Comparison of ENCODE assay signal across 22 cellular contexts in genomic region chr1:243973169-243973568, GRCh38.
DNase-seq lines count a peak whose midpoint lies in the region; ATAC-seq and TF ChIP-seq lines count a peak whose summit lies in the region.
"Had no signal": no experiment of that assay in that cellular context is flagged by ENCODE, and none has a peak within 500 bp of the region (broad histone marks: within the 10 kb centered on the region; RNA-seq: fewer than 3 reads in every experiment).

No MANE protein-coding gene starts in this region.

- no peaks in the 10 kb centered on the region for H3K36me3 Mint-ChIP-seq in GM23338 (ENCODE audit: low read depth)
- H3K36me3 Mint-ChIP-seq in effector memory CD8-positive, alpha-beta T cell (ENCODE audit: insufficient read depth): no peaks in the 10 kb centered on the region
- H3K36me3 Mint-ChIP-seq: CD14-positive monocyte; CD8-positive, alpha-beta T cell had no signal

- in situ Hi-C loops in brain microvascular endothelial cell (cut with HindIII; ENCODE audit: low pct_ligation_motif_present, low sequenced_read_pairs): no loop called here

- no peaks in the 10 kb centered on the region for H3K9me3 Mint-ChIP-seq in GM23338
- H3K9me3 Mint-ChIP-seq in effector memory CD8-positive, alpha-beta T cell: no peaks in the 10 kb centered on the region
- H3K9me3 Mint-ChIP-seq: CD14-positive monocyte; CD8-positive, alpha-beta T cell had no signal

- 77 to 94% (median 88%) methylated on average over 4 of the region's 4 CpGs for WGBS in spleen, 5 donors

- TF ChIP-seq CTCF in AG04450 (IDR thresholded peaks at IDR 0.05; ENCODE audit: low read depth, low read length) (0 out of 2 replicates have a peak, but pooled peaks have one; percentile 13), GM23338 (conservative IDR thresholded peaks at IDR 0.05; ENCODE audit: low read depth in 2 of 2) (0 out of 4 replicates have a peak, but pooled peaks have one; percentile 6 to 8), brain microvascular endothelial cell (IDR thresholded peaks at IDR 0.05; ENCODE audit: low read depth, low read length, missing control alignments) (peak; percentile 15), spleen (IDR thresholded peaks at IDR 0.05 in 8 of 11, conservative IDR thresholded peaks at IDR 0.05 in 3 of 11) (no peak)

- no peaks in the 10 kb centered on the region for H3K9me2 ChIP-seq in GM23338 (ENCODE audit: insufficient read depth)

- H3K27ac Mint-ChIP-seq in GM23338: no peak overlapping the region
- H3K27ac Mint-ChIP-seq in effector memory CD8-positive, alpha-beta T cell: no peak overlapping the region
- H3K27ac Mint-ChIP-seq: B cell; CD14-positive monocyte; CD8-positive, alpha-beta T cell had no signal

- H3K4me1 ChIP-seq in GM23338 (ENCODE audit: insufficient read depth): peaks cover 12% of the 10 kb centered on the region
- H3K4me1 ChIP-seq in spleen: peaks cover 0 to 9% (median 0%) of the 10 kb centered on the region in 6 donors
- H3K4me1 ChIP-seq: HAP-1 had no signal

- H2AFZ ChIP-seq in GM23338: no peak overlapping the region

- CTCF ChIA-PET in AG04450 (lab: Charles Lee): interaction anchor here (0.5 kb wide), 1 partner anchor 283 kb away, joined by 5 read pairs; no protein-coding TSS in a partner anchor

- peaks cover 10% of the 10 kb centered on the region for H3K27me3 ChIP-seq in AG04450 (ENCODE audit: control insufficient read depth, insufficient read depth, low read length)
- H3K27me3 ChIP-seq in GM23338 (ENCODE audit: insufficient read depth): no peaks in the 10 kb centered on the region
- H3K27me3 ChIP-seq in brain microvascular endothelial cell (replicated peaks): no peaks in the 10 kb centered on the region
- H3K27me3 ChIP-seq in spleen (replicated peaks in 1 of 7): peaks cover 0 to 15% (median 0%) of the 10 kb centered on the region in 7 donors

- H3K4me3 ChIP-seq in AG04450 (ENCODE audit: low read depth, low read length) (no peak overlapping the region), GM23338 (no peak overlapping the region), brain microvascular endothelial cell (ENCODE audit: low read depth, low read length) (no peak overlapping the region), spleen (no peak overlapping the region)
- H3K4me3 ChIP-seq: A549, GM12878, HAP-1 had no signal

- no peak for TF ChIP-seq POLR2A in spleen (IDR thresholded peaks at IDR 0.05)

- H4K20me1 ChIP-seq in GM23338 (replicated peaks; ENCODE audit: insufficient read depth): no peaks in the 10 kb centered on the region

- POLR2A ChIA-PET in AG04450 (lab: Yijun Ruan, JAX): no interaction called here

- H3K9me3 ChIP-seq in AG04450 (ENCODE audit: control insufficient read depth, insufficient read depth, low read length): no peaks in the 10 kb centered on the region
- H3K9me3 ChIP-seq in spleen: no peaks in the 10 kb centered on the region
- H3K9me3 ChIP-seq: A549, HAP-1 had no signal

- H3K79me2 ChIP-seq in GM23338 (replicated peaks; ENCODE audit: insufficient read depth): no peaks in the 10 kb centered on the region

- H3K27me3 Mint-ChIP-seq in GM23338 (ENCODE audit: insufficient read depth, low read depth, poor library complexity): peaks cover 4% of the 10 kb centered on the region
- peaks cover 50% of the 10 kb centered on the region in 2 donors for H3K27me3 Mint-ChIP-seq in effector memory CD8-positive, alpha-beta T cell

- DNase-seq in AG04450 (ENCODE audit: low read depth, low spot score) (no peak), GM23338 (ENCODE audit: low spot score) (no peak), SK-N-DZ (ENCODE audit: low spot score) (peak; percentile 45), brain microvascular endothelial cell (no peak), left cardiac atrium (no peak), spleen (no peak)
- no peak for DNase-seq in effector memory CD8-positive, alpha-beta T cell
- DNase-seq: CD8-positive, alpha-beta T cell; COR-L47; DMS 273 treated with DMSO at 0.1 percent for 48 hours; DMS53; DND-41; EL had no signal

- no peak overlapping the region for H3K4me3 Mint-ChIP-seq in GM23338
- no peak overlapping the region for H3K4me3 Mint-ChIP-seq in effector memory CD8-positive, alpha-beta T cell
- H3K4me3 Mint-ChIP-seq: B cell; CD14-positive monocyte; CD8-positive, alpha-beta T cell had no signal

- intact Hi-C loops in left cardiac atrium (cut with DNase I): no loop called here
- intact Hi-C loops in spleen (cut with DNase I; ENCODE audit: low total_unique reads): no loop called here

- H3K27ac ChIP-seq in AG04450 (ENCODE audit: low read depth, low read length) (no peak overlapping the region), GM23338 (ENCODE audit: low read depth) (no peak overlapping the region), brain microvascular endothelial cell (no peak overlapping the region), spleen (no peak overlapping the region)
- H3K27ac ChIP-seq: 22Rv1, A549, HL-60, KMS-11 had no signal

- ATAC-seq in GM23338: no peak; the same call in 2 of the 3 replicates
- no peak for ATAC-seq in left cardiac atrium
- no peak for ATAC-seq in HG02970 (IDR thresholded peaks at IDR 0.05; ENCODE audit: low FRiP score, unreplicated experiment)
- ATAC-seq in effector memory CD8-positive, alpha-beta T cell (replicated peaks): no peak
- ATAC-seq: CD8-positive, alpha-beta T cell; GM12878 had no signal

- no peaks in the 10 kb centered on the region for H3F3A ChIP-seq in GM23338 (replicated peaks; ENCODE audit: low read depth)

- H3K4me1 Mint-ChIP-seq in GM23338: peaks cover 22% of the 10 kb centered on the region
- H3K4me1 Mint-ChIP-seq in effector memory CD8-positive, alpha-beta T cell (ENCODE audit: low read depth in 2 of 2): no peaks in the 10 kb centered on the region
- H3K4me1 Mint-ChIP-seq: B cell had no signal

- no peak overlapping the region for H3K4me2 ChIP-seq in GM23338
- H3K4me2 ChIP-seq: A549, KMS-11 had no signal

- H3K36me3 ChIP-seq in GM23338 (ENCODE audit: insufficient read depth): no peaks in the 10 kb centered on the region
- no peaks in the 10 kb centered on the region for H3K36me3 ChIP-seq in brain microvascular endothelial cell (replicated peaks)
- no peaks in the 10 kb centered on the region for H3K36me3 ChIP-seq in spleen
- H3K36me3 ChIP-seq: HAP-1 had no signal

TF ChIP-seq in GM23338, 12 proteins besides CTCF, POLR2A, EP300 and RAD21 (continues in another document):
- no peak for TF ChIP-seq POLR2AphosphoS5 (IDR thresholded peaks at IDR 0.05; ENCODE audit: low read depth)
- TF ChIP-seq, protein P1, sequence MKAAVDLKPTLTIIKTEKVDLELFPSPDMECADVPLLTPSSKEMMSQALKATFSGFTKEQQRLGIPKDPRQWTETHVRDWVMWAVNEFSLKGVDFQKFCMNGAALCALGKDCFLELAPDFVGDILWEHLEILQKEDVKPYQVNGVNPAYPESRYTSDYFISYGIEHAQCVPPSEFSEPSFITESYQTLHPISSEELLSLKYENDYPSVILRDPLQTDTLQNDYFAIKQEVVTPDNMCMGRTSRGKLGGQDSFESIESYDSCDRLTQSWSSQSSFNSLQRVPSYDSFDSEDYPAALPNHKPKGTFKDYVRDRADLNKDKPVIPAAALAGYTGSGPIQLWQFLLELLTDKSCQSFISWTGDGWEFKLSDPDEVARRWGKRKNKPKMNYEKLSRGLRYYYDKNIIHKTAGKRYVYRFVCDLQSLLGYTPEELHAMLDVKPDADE (IDR thresholded peaks at IDR 0.05): no peak
- no peak for TF ChIP-seq EZH2phosphoT487 (IDR thresholded peaks at IDR 0.05; ENCODE audit: unreplicated experiment)
- no peak for TF ChIP-seq EZH2 (IDR thresholded peaks at IDR 0.05; ENCODE audit: low read depth, unreplicated experiment)
- TF ChIP-seq NANOG (IDR thresholded peaks at IDR 0.05; ENCODE audit: borderline replicate concordance): no peak
- TF ChIP-seq, protein P2, sequence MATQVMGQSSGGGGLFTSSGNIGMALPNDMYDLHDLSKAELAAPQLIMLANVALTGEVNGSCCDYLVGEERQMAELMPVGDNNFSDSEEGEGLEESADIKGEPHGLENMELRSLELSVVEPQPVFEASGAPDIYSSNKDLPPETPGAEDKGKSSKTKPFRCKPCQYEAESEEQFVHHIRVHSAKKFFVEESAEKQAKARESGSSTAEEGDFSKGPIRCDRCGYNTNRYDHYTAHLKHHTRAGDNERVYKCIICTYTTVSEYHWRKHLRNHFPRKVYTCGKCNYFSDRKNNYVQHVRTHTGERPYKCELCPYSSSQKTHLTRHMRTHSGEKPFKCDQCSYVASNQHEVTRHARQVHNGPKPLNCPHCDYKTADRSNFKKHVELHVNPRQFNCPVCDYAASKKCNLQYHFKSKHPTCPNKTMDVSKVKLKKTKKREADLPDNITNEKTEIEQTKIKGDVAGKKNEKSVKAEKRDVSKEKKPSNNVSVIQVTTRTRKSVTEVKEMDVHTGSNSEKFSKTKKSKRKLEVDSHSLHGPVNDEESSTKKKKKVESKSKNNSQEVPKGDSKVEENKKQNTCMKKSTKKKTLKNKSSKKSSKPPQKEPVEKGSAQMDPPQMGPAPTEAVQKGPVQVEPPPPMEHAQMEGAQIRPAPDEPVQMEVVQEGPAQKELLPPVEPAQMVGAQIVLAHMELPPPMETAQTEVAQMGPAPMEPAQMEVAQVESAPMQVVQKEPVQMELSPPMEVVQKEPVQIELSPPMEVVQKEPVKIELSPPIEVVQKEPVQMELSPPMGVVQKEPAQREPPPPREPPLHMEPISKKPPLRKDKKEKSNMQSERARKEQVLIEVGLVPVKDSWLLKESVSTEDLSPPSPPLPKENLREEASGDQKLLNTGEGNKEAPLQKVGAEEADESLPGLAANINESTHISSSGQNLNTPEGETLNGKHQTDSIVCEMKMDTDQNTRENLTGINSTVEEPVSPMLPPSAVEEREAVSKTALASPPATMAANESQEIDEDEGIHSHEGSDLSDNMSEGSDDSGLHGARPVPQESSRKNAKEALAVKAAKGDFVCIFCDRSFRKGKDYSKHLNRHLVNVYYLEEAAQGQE (IDR thresholded peaks at IDR 0.05; ENCODE audit: unreplicated experiment): no peak
- no peak for TF ChIP-seq JUNB (IDR thresholded peaks at IDR 0.05; ENCODE audit: unreplicated experiment)
- TF ChIP-seq ZNF114 (CRISPR knock-in tag; IDR thresholded peaks at IDR 0.05): no peak

Comparison
In these comparisons a context has a peak if more than half of its experiments do, and no peak if none do; other contexts are left out.
1. CTCF ChIP-seq: peak in AG04450 (single experiment), GM23338 (2 of 2) and brain microvascular endothelial cell (single experiment); none in spleen (0 of 11).